In genomic region chr11:64854534-64855502, GRCh38 we compare ENCODE assay signal across 8 cellular contexts. TPM values are rescaled to one million over a fixed set of nuclear protein-coding genes. Genes with fewer than 3 reads are reported as not detected.
DNase-seq lines count a peak whose midpoint lies in the region; ATAC-seq, FAIRE-seq and TF ChIP-seq lines count a peak whose summit lies in the region.

No MANE protein-coding gene starts in this region.

- WGBS in GM23248 (ENCODE audit: low coverage in 1 of 2, low lambda C conversion rate in 2 of 2, missing lambda C conversion rate in 2 of 2), 2 experiments: 48 to 51% methylated on average over 43 to 45 of the region's 45 CpGs
- 68 to 75% (median 71%) methylated on average over 37 to 45 of the region's 45 CpGs for WGBS in stomach, 5 donors

- H3K9ac ChIP-seq in GM23248: peak overlapping the region; percentile 49

- POLR2A ChIA-PET in RWPE1 (lab: Yijun Ruan, JAX; ENCODE audit: low non-redundant PET): interaction anchor here (0.6 to 1.7 kb wide), 3 partner anchors 15 to 641 kb away, joined by 4 to 7 read pairs (median 6); no protein-coding TSS in a partner anchor

- ATAC-seq in left lobe of liver: peak; percentile 40

- TF ChIP-seq CTCF in RWPE1 (conservative IDR thresholded peaks at IDR 0.05; ENCODE audit: low read depth): no peak
- no peak for TF ChIP-seq CTCF in bronchial epithelial cell (IDR thresholded peaks at IDR 0.05; ENCODE audit: insufficient read depth, low read length, severe bottlenecking)
- no peak for TF ChIP-seq CTCF in stomach (IDR thresholded peaks at IDR 0.05)

- H3K4me1 ChIP-seq in GM23248 (ENCODE audit: insufficient read depth) (peaks cover 46% of the 10 kb centered on the region), stomach (peaks cover 93 to 99% (median 95%) of the 10 kb centered on the region in 4 donors)

- H3K79me2 ChIP-seq in GM23248 (ENCODE audit: insufficient read depth): peaks cover 55% of the 10 kb centered on the region

- intact Hi-C loops in stomach (cut with DNase I; ENCODE audit: low total_unique reads): no loop called here

- H3K9me3 ChIP-seq in GM23248 (ENCODE audit: low read depth): no peaks in the 10 kb centered on the region
- H3K9me3 ChIP-seq in stomach: no peaks in the 10 kb centered on the region

- no peaks in the 10 kb centered on the region for H4K20me1 ChIP-seq in GM23248 (ENCODE audit: insufficient read depth)

- H3K27me3 ChIP-seq in GM23248 (replicated peaks; ENCODE audit: insufficient read depth): no peaks in the 10 kb centered on the region
- H3K27me3 ChIP-seq in bronchial epithelial cell (ENCODE audit: control insufficient read depth, insufficient read depth, low read length): no peaks in the 10 kb centered on the region
- no peaks in the 10 kb centered on the region for H3K27me3 ChIP-seq in stomach

- H3K27ac ChIP-seq in GM23248: peak overlapping the region; percentile 83
- peak overlapping the region; percentile 99 for H3K27ac ChIP-seq in RWPE1
- H3K27ac ChIP-seq in stomach: peak overlapping the region; percentile 44 to 94 (median 92)

- H3K4me3 ChIP-seq in GM23248: peak overlapping the region; percentile 23
- no peak overlapping the region for H3K4me3 ChIP-seq in bronchial epithelial cell (ENCODE audit: low read depth, low read length)
- H3K4me3 ChIP-seq in stomach: peak overlapping the region in 3 of 4 donors; percentile 2 to 17 (median 3)

- H2AFZ ChIP-seq in GM23248: no peak overlapping the region

- DNase-seq in GM23248 (peak; percentile 97), RWPE1 (ENCODE audit: low spot score) (peak; percentile 96), bronchial epithelial cell (ENCODE audit: low read depth) (peak; percentile 92), left lobe of liver (ENCODE audit: low spot score) (no peak), stomach (peak; percentile 82), midbrain (lab: John Stamatoyannopoulos, UW) (no peak), NCI-H345 (lab: John Stamatoyannopoulos, UW) (no peak), germinal center (ENCODE audit: low spot score) (no peak)

- H3K9me2 ChIP-seq in GM23248 (ENCODE audit: insufficient read depth): no peaks in the 10 kb centered on the region

- FAIRE-seq in bronchial epithelial cell (lab: Jason Lieb, UNC): peak; percentile 73

- CTCF ChIA-PET in RWPE1 (lab: Yijun Ruan, JAX): interaction anchor here (0.6 to 2.8 kb wide), 3 partner anchors 24 to 159 kb away, joined by 3 to 12 read pairs (median 5); partner anchors contain the start of gene ARL2

- H3F3A ChIP-seq in GM23248 (ENCODE audit: insufficient read depth): peaks cover 14% of the 10 kb centered on the region; the same call in 1 of the 2 replicates

- H3K36me3 ChIP-seq in GM23248 (ENCODE audit: low read depth) (peaks cover 22% of the 10 kb centered on the region), bronchial epithelial cell (ENCODE audit: control insufficient read depth, insufficient read depth, low read length) (peaks cover 7% of the 10 kb centered on the region), stomach (peaks cover 37 to 52% (median 48%) of the 10 kb centered on the region in 4 donors)

- in situ Hi-C loops in GM23248 (cut with MboI): no loop called here

- no peak for TF ChIP-seq POLR2A in stomach (IDR thresholded peaks at IDR 0.05)

- H3K4me2 ChIP-seq in GM23248 (ENCODE audit: unreplicated experiment): peak overlapping the region; percentile 55

- TF ChIP-seq EP300 in stomach (IDR thresholded peaks at IDR 0.05): peak; percentile 80

RNA-seq across cellular contexts. Expression of gene CDC42BPG, which starts 10.4 kb away (rescaled TPM):
- total RNA-seq in GM23248 (2014; rRNA removed; shearing (Covaris generic)): not detected in 2 replicates
- polyA plus RNA-seq in GM23248 (2016; fragmentation: Nextera tagmentation; extraction: Ambion mirVana): not detected in 2 replicates
- total RNA-seq in bronchial epithelial cell: 16.6 and 23.0 TPM in 2 replicates
- total RNA-seq in left lobe of liver: 1.2 TPM
- 10 to 100 TPM; 10.3 to 66.5 (median 53.3) TPM for total RNA-seq in stomach
- polyA plus RNA-seq in stomach: 10 to 100 TPM in 2 of 3 donors, 1 to 10 TPM in 1; 8.9 to 20.0 (median 10.9) TPM

RNA-seq across cellular contexts. Expression of gene EHD1, which starts 23.6 kb away (rescaled TPM):
- 90.2 and 124 TPM in 2 replicates for total RNA-seq in GM23248 (2014; rRNA removed; shearing (Covaris generic))
- polyA plus RNA-seq in GM23248 (2016; fragmentation: Nextera tagmentation; extraction: Ambion mirVana) (55.2 and 56.3 TPM in 2 replicates), stomach (10 to 100 TPM; 17.9 to 24.6 (median 19.4) TPM)
- total RNA-seq in bronchial epithelial cell (32.9 and 40.7 TPM in 2 replicates), left lobe of liver (29.9 TPM), stomach (100 to 1,000 TPM in 2 of 5 donors, 10 to 100 TPM in 3; 23.3 to 160 (median 56.2) TPM)

RNA-seq across cellular contexts. Expression of gene MEN1, which starts 44.5 kb away (rescaled TPM):
- 13.2 and 15.8 TPM in 2 replicates for total RNA-seq in GM23248 (2014; rRNA removed; shearing (Covaris generic))
- polyA plus RNA-seq in GM23248 (2016; fragmentation: Nextera tagmentation; extraction: Ambion mirVana) (24.6 and 26.1 TPM in 2 replicates), stomach (10 to 100 TPM; 12.9 to 16.4 (median 13.6) TPM)
- total RNA-seq in bronchial epithelial cell (5.5 and 8.3 TPM in 2 replicates), left lobe of liver (24.0 TPM), stomach (10 to 100 TPM in 4 of 5 donors, 1 to 10 TPM in 1; 9.4 to 62.5 (median 16.9) TPM)

RNA-seq across cellular contexts. Expression of gene MAP4K2, which starts 51.8 kb away (rescaled TPM):
- 18.2 and 19.7 TPM in 2 replicates for total RNA-seq in GM23248 (2014; rRNA removed; shearing (Covaris generic))
- polyA plus RNA-seq in GM23248 (2016; fragmentation: Nextera tagmentation; extraction: Ambion mirVana) (4.2 and 6.2 TPM in 2 replicates), stomach (10 to 100 TPM; 13.0 to 20.9 (median 13.8) TPM)
- total RNA-seq in bronchial epithelial cell (6.8 and 7.0 TPM in 2 replicates), left lobe of liver (6.6 TPM), stomach (10 to 100 TPM in 2 of 5 donors, 1 to 10 TPM in 3; 2.3 to 66.9 (median 9.0) TPM)

Comparison
In these comparisons a context has a peak if more than half of its experiments do, and no peak if none do; other contexts are left out.
1. DNase-seq: peak in GM23248 (single experiment), RWPE1 (single experiment), bronchial epithelial cell (single experiment) and stomach (single experiment); none in left lobe of liver (single experiment), midbrain (single experiment), NCI-H345 (single experiment) and germinal center (single experiment).
2. Peak in every context shown above with its lines, with median percentiles within 50 percentile points of each other: H3K27ac ChIP-seq.